8 cellular contexts compared by ENCODE assay signal in genomic region chr5:80755634-80756033, GRCh38.
DNase-seq lines count a peak whose midpoint lies in the region; ATAC-seq and TF ChIP-seq lines count a peak whose summit lies in the region.

No MANE protein-coding gene starts in this region.

- no peaks in the 10 kb centered on the region for H3K27me3 Mint-ChIP-seq in CD4-positive, alpha-beta T cell
- H3K27me3 Mint-ChIP-seq in activated naive CD4-positive, alpha-beta T cell treated with anti-CD3 and anti-CD28 coated beads, Interleukin-2, amount 50 U/mL, for 24 hours: no peaks in the 10 kb centered on the region

- TF ChIP-seq POLR2A in esophagus squamous epithelium (IDR thresholded peaks at IDR 0.05): no peak

- no peak for TF ChIP-seq RAD21 in SK-N-SH (IDR thresholded peaks at IDR 0.05; ENCODE audit: low read length)

- H3K27ac Mint-ChIP-seq in CD4-positive, alpha-beta T cell: peak overlapping the region; percentile 73
- peak overlapping the region; percentile 85 for H3K27ac Mint-ChIP-seq in activated naive CD4-positive, alpha-beta T cell treated with anti-CD3 and anti-CD28 coated beads, Interleukin-2, amount 50 U/mL, for 24 hours

- peak; percentile 37 for ATAC-seq in CD4-positive, alpha-beta T cell (ENCODE audit: poor library complexity)
- ATAC-seq in GM19438 (IDR thresholded peaks at IDR 0.05; ENCODE audit: low read depth, unreplicated experiment) (peak; percentile 91), HG03432 (IDR thresholded peaks at IDR 0.05; ENCODE audit: unreplicated experiment) (peak; percentile 93)

- H3K9me3 ChIP-seq in CD4-positive, alpha-beta T cell (ENCODE audit: control insufficient read depth, low read length): no peaks in the 10 kb centered on the region
- H3K9me3 ChIP-seq in esophagus squamous epithelium: no peaks in the 10 kb centered on the region
- no peaks in the 10 kb centered on the region for H3K9me3 ChIP-seq in SK-N-SH
- H3K9me3 ChIP-seq in smooth muscle cell (replicated peaks; ENCODE audit: low read depth): no peaks in the 10 kb centered on the region

- H3K9me3 Mint-ChIP-seq in CD4-positive, alpha-beta T cell: no peaks in the 10 kb centered on the region
- H3K9me3 Mint-ChIP-seq in activated naive CD4-positive, alpha-beta T cell treated with anti-CD3 and anti-CD28 coated beads, Interleukin-2, amount 50 U/mL, for 24 hours: no peaks in the 10 kb centered on the region

- no peak overlapping the region for H3K4me2 ChIP-seq in SK-N-SH
- no peak overlapping the region for H3K4me2 ChIP-seq in smooth muscle cell

- H4K20me1 ChIP-seq in SK-N-SH (ENCODE audit: insufficient read depth) (no peaks in the 10 kb centered on the region), smooth muscle cell (ENCODE audit: low read depth) (no peaks in the 10 kb centered on the region)

- peaks cover 47% of the 10 kb centered on the region for H3K36me3 Mint-ChIP-seq in CD4-positive, alpha-beta T cell (ENCODE audit: low read depth)
- H3K36me3 Mint-ChIP-seq in activated naive CD4-positive, alpha-beta T cell treated with anti-CD3 and anti-CD28 coated beads, Interleukin-2, amount 50 U/mL, for 24 hours: peaks cover 26% of the 10 kb centered on the region

- DNase-seq in CD4-positive, alpha-beta T cell: no peak
- DNase-seq in hepatic stellate cell (ENCODE audit: low spot score) (no peak), esophagus squamous epithelium (lab: John Stamatoyannopoulos, UW) (no peak), SK-N-SH (no peak), smooth muscle cell (lab: John Stamatoyannopoulos, UW; ENCODE audit: unreplicated experiment) (no peak)

- H3K9ac ChIP-seq in SK-N-SH: no peak overlapping the region
- no peak overlapping the region for H3K9ac ChIP-seq in smooth muscle cell (ENCODE audit: low read depth)

- H3K36me3 ChIP-seq in esophagus squamous epithelium (peaks cover 0 to 21% (median 0%) of the 10 kb centered on the region in 3 donors), SK-N-SH (replicated peaks in 1 of 2; ENCODE audit: control insufficient read depth in 1 of 2, insufficient read depth in 2 of 2, low read length in 1 of 2) (peaks cover 7 to 11% of the 10 kb centered on the region in 2 experiments), smooth muscle cell (ENCODE audit: low read depth) (no peaks in the 10 kb centered on the region)

- no peaks in the 10 kb centered on the region for H3F3A ChIP-seq in SK-N-SH (replicated peaks; ENCODE audit: insufficient read depth)
- no peaks in the 10 kb centered on the region for H3F3A ChIP-seq in smooth muscle cell (ENCODE audit: low read depth)

- H3K4me3 ChIP-seq in esophagus squamous epithelium (no peak overlapping the region), SK-N-SH (ENCODE audit: low read depth in 2 of 2, low read length in 1 of 2) (no peak overlapping the region), smooth muscle cell (no peak overlapping the region)

- no peak overlapping the region for H3K27ac ChIP-seq in CD4-positive, alpha-beta T cell (ENCODE audit: low read depth, low read length)
- peak overlapping the region in 1 of 4 donors; percentile 20 for H3K27ac ChIP-seq in esophagus squamous epithelium
- no peak overlapping the region for H3K27ac ChIP-seq in SK-N-SH (ENCODE audit: low read depth in 2 of 2, low read length in 1 of 2)
- no peak overlapping the region for H3K27ac ChIP-seq in smooth muscle cell (ENCODE audit: low read depth)

- H3K4me3 Mint-ChIP-seq in CD4-positive, alpha-beta T cell: peak overlapping the region; percentile 72
- peak overlapping the region; percentile 75 for H3K4me3 Mint-ChIP-seq in activated naive CD4-positive, alpha-beta T cell treated with anti-CD3 and anti-CD28 coated beads, Interleukin-2, amount 50 U/mL, for 24 hours

- H3K27me3 ChIP-seq in CD4-positive, alpha-beta T cell (ENCODE audit: control insufficient read depth, insufficient read depth, low read length): no peaks in the 10 kb centered on the region
- no peaks in the 10 kb centered on the region for H3K27me3 ChIP-seq in esophagus squamous epithelium
- H3K27me3 ChIP-seq in SK-N-SH (ENCODE audit: insufficient read depth): no peaks in the 10 kb centered on the region
- H3K27me3 ChIP-seq in smooth muscle cell (ENCODE audit: low read depth): no peaks in the 10 kb centered on the region

- no peaks in the 10 kb centered on the region for H3K79me2 ChIP-seq in SK-N-SH (ENCODE audit: insufficient read depth)
- H3K79me2 ChIP-seq in smooth muscle cell (ENCODE audit: low read depth): no peaks in the 10 kb centered on the region

- WGBS in esophagus squamous epithelium, 2 donors: 46 to 69% methylated on average over 3 of the region's 3 CpGs
- 92% methylated on average over 3 of the region's 3 CpGs for WGBS in SK-N-SH (ENCODE audit: low lambda C conversion rate)
- WGBS in smooth muscle cell (ENCODE audit: low lambda C conversion rate): 67% methylated on average over 3 of the region's 3 CpGs

- no peak overlapping the region; the same call in 1 of the 2 replicates for H2AFZ ChIP-seq in SK-N-SH (ENCODE audit: low read depth)
- no peak overlapping the region for H2AFZ ChIP-seq in smooth muscle cell (ENCODE audit: low read depth)

- intact Hi-C loops in CD4-positive, alpha-beta T cell (cut with DNase I, micrococcal nuclease): loop anchor here in 1 of 2 experiments (5.0 kb wide), 1 partner anchor 352 kb away; no protein-coding TSS in a partner anchor
- intact Hi-C loops in esophagus squamous epithelium (cut with DNase I): no loop called here

- no peak for TF ChIP-seq CTCF in CD4-positive, alpha-beta T cell (IDR thresholded peaks at IDR 0.05)
- TF ChIP-seq CTCF in esophagus squamous epithelium (IDR thresholded peaks at IDR 0.05) (no peak), SK-N-SH (IDR thresholded peaks at IDR 0.05) (no peak), smooth muscle cell (IDR thresholded peaks at IDR 0.05; ENCODE audit: borderline replicate concordance, insufficient read depth, poor library complexity, severe bottlenecking) (no peak)

- TF ChIP-seq EP300 in SK-N-SH (IDR thresholded peaks at IDR 0.05; ENCODE audit: borderline replicate concordance in 1 of 2, low read depth in 1 of 2, low read length in 1 of 2): no peak

- H3K4me1 ChIP-seq in esophagus squamous epithelium: no peaks in the 10 kb centered on the region
- no peaks in the 10 kb centered on the region; a peak in 1 of 4 replicates for H3K4me1 ChIP-seq in SK-N-SH (ENCODE audit: control insufficient read depth in 1 of 2, insufficient read depth in 2 of 2, low read depth in 1 of 2, low read length in 1 of 2)
- H3K4me1 ChIP-seq in smooth muscle cell (ENCODE audit: low read depth): peaks cover 27% of the 10 kb centered on the region

- POLR2A ChIA-PET in CD4-positive, alpha-beta T cell (lab: Charles Lee): interaction anchor here (0.6 to 0.9 kb wide), 2 partner anchors 44 to 70 kb away, joined by 3 to 5 read pairs; no protein-coding TSS in a partner anchor
- POLR2A ChIA-PET in SK-N-SH (lab: Yijun Ruan, JAX): no interaction called here

- no peaks in the 10 kb centered on the region for H3K9me2 ChIP-seq in SK-N-SH

- CTCF ChIA-PET in CD4-positive, alpha-beta T cell (lab: Charles Lee): no interaction called here
- CTCF ChIA-PET in SK-N-SH (lab: Yijun Ruan, JAX): no interaction called here

- H3K4me1 Mint-ChIP-seq in CD4-positive, alpha-beta T cell (ENCODE audit: low read depth): peaks cover 74% of the 10 kb centered on the region
- peaks cover 70% of the 10 kb centered on the region for H3K4me1 Mint-ChIP-seq in activated naive CD4-positive, alpha-beta T cell treated with anti-CD3 and anti-CD28 coated beads, Interleukin-2, amount 50 U/mL, for 24 hours

TF ChIP-seq in SK-N-SH, 30 proteins besides CTCF, POLR2A, EP300 and RAD21:
- TF ChIP-seq RFX5 (IDR thresholded peaks at IDR 0.05; ENCODE audit: low read length) (no peak), FOXJ3 (CRISPR knock-in tag; IDR thresholded peaks at IDR 0.05) (no peak), ELF1 (IDR thresholded peaks at IDR 0.05) (no peak), JUND (IDR thresholded peaks at IDR 0.05) (no peak), FOSL2 (IDR thresholded peaks at IDR 0.05; ENCODE audit: borderline replicate concordance, low read depth) (no peak), ZBTB33 (IDR thresholded peaks at IDR 0.05; ENCODE audit: borderline replicate concordance, low read depth) (no peak), SIN3A (IDR thresholded peaks at IDR 0.05; ENCODE audit: borderline replicate concordance, low read depth, low read length) (no peak), YY1 (IDR thresholded peaks at IDR 0.05; ENCODE audit: low read depth) (no peak)
TF ChIP-seq in SK-N-SH: peak in this region for 0.

Comparison
In these comparisons a context has a peak if more than half of its experiments do, and no peak if none do; other contexts are left out.
1. ATAC-seq: peak in every context shown above with its lines; median percentile 93 in HG03432; 91 in GM19438; 37 in CD4-positive, alpha-beta T cell.